In the genomic region with DNA sequence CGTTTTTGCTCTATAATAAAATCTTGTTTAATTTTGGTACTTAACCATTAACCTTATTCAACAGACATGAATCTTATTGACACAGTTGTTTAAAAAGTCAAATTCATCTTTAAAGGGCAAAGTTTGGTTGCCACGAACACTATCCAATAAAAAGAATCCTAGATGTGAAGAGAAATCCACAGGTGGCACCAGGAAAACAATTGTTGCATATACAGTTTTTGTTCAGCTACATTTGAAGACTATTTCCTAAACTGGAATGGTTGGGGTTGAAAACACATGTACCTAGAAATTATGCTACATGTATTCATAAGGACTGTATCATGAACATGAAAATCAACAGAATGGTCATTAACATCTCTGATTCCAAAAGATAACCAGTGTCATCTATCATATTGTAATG, we compare ENCODE assay signal across 3 cellular contexts.
"Had no signal": no experiment of that assay in that cellular context is flagged by ENCODE, and none has a peak within 500 bp of the region (broad histone marks: within the 10 kb centered on the region; RNA-seq: fewer than 3 reads in every experiment).

No MANE protein-coding gene starts in this region.

- ATAC-seq: GM12878 had no signal

- DNase-seq: GDM1, GF-D8 had no signal

- H3K4me3 ChIP-seq: GM12878 had no signal
